15 cellular contexts compared by ENCODE assay signal in genomic region chr13:32504263-32504662, GRCh38.
"Had no signal": no experiment of that assay in that cellular context is flagged by ENCODE, and none has a peak within 500 bp of the region (broad histone marks: within the 10 kb centered on the region; RNA-seq: fewer than 3 reads in every experiment).

No MANE protein-coding gene starts in this region.

- H3K9me3 Mint-ChIP-seq: activated T-cell treated with anti-CD3 and anti-CD28 coated beads, Interleukin-2, amount 50 U/mL, for 24 hours; central memory CD8-positive, alpha-beta T cell; dendritic cell treated with granulocyte-macrophage colony-stimulating factor and Interleukin-4, amounts not matched to agents 40 ng/mL and 50 ng/mL, for 4 days; natural killer cell; stimulated activated naive CD8-positive, alpha-beta T cell treated with anti-CD3 and anti-CD28 coated beads, Interleukin-15, amount 100 ng/mL, for 72 hours had no signal

- H3K4me1 Mint-ChIP-seq: activated CD8-positive, alpha-beta memory T cell treated with anti-CD3 and anti-CD28 coated beads, Interleukin-2, amount 10 ng/mL, durations not matched to agents 7 days and 5 days; stimulated activated naive CD8-positive, alpha-beta T cell treated with anti-CD3 and anti-CD28 coated beads, Interleukin-15, amount 100 ng/mL, for 72 hours had no signal

- DNase-seq: activated CD4-positive, alpha-beta T cell treated with anti-CD3 and anti-CD28 coated beads, Interleukin-2, amount 50 U/mL, for 4 hours; activated CD8-positive, alpha-beta memory T cell treated with anti-CD3 and anti-CD28 coated beads, Interleukin-2, amount 10 ng/mL, durations not matched to agents 7 days and 5 days; activated gamma-delta T cell treated with Interleukin-2 at 50 U/mL for 16 hours; activated T-cell treated with anti-CD3 and anti-CD28 coated beads, Interleukin-2, amount 50 U/mL, for 24 hours; glutamatergic neuron; left cardiac atrium; mucosa of descending colon; natural killer cell; stimulated activated CD4-positive, alpha-beta T cell treated with anti-CD3 and anti-CD28 coated beads, Interleukin-15, amount 100 ng/mL, for 24 hours; stimulated activated CD4-positive, alpha-beta T cell treated with anti-CD3 and anti-CD28 coated beads, Interleukin-4, amount 100 ng/mL, for 24 hours; stimulated activated naive CD8-positive, alpha-beta T cell treated with anti-CD3 and anti-CD28 coated beads, Interleukin-15, amount 100 ng/mL, for 72 hours had no signal

- H3K4me3 ChIP-seq: mucosa of descending colon had no signal

- H3K4me3 Mint-ChIP-seq: activated CD8-positive, alpha-beta memory T cell treated with anti-CD3 and anti-CD28 coated beads, Interleukin-2, amount 10 ng/mL, durations not matched to agents 7 days and 5 days; activated T-cell treated with anti-CD3 and anti-CD28 coated beads, Interleukin-2, amount 50 U/mL, for 24 hours; central memory CD8-positive, alpha-beta T cell; dendritic cell treated with granulocyte-macrophage colony-stimulating factor and Interleukin-4, amounts not matched to agents 40 ng/mL and 50 ng/mL, for 4 days; natural killer cell; stimulated activated naive CD8-positive, alpha-beta T cell treated with anti-CD3 and anti-CD28 coated beads, Interleukin-15, amount 100 ng/mL, for 72 hours had no signal

- H3K9me3 ChIP-seq: mucosa of descending colon had no signal

- H3K27ac Mint-ChIP-seq: activated CD8-positive, alpha-beta memory T cell treated with anti-CD3 and anti-CD28 coated beads, Interleukin-2, amount 10 ng/mL, durations not matched to agents 7 days and 5 days; activated T-cell treated with anti-CD3 and anti-CD28 coated beads, Interleukin-2, amount 50 U/mL, for 24 hours; dendritic cell treated with granulocyte-macrophage colony-stimulating factor and Interleukin-4, amounts not matched to agents 40 ng/mL and 50 ng/mL, for 4 days; stimulated activated naive CD8-positive, alpha-beta T cell treated with anti-CD3 and anti-CD28 coated beads, Interleukin-15, amount 100 ng/mL, for 72 hours had no signal

- ATAC-seq: activated CD4-positive, CD25-positive, alpha-beta regulatory T cell treated with anti-CD3 and anti-CD28 coated beads, Interleukin-2, amount 50 U/mL, for 24 hours; activated CD8-positive, alpha-beta memory T cell treated with anti-CD3 and anti-CD28 coated beads, Interleukin-2, amount 10 ng/mL, durations not matched to agents 7 days and 5 days; esophagus mucosa; left cardiac atrium; mucosa of descending colon; natural killer cell; stimulated activated naive CD8-positive, alpha-beta T cell treated with anti-CD3 and anti-CD28 coated beads, Interleukin-15, amount 100 ng/mL, for 72 hours had no signal

- H3K36me3 Mint-ChIP-seq: natural killer cell had no signal

- H3K27me3 Mint-ChIP-seq: activated CD8-positive, alpha-beta memory T cell treated with anti-CD3 and anti-CD28 coated beads, Interleukin-2, amount 10 ng/mL, durations not matched to agents 7 days and 5 days; activated T-cell treated with anti-CD3 and anti-CD28 coated beads, Interleukin-2, amount 50 U/mL, for 24 hours; central memory CD8-positive, alpha-beta T cell; dendritic cell treated with granulocyte-macrophage colony-stimulating factor and Interleukin-4, amounts not matched to agents 40 ng/mL and 50 ng/mL, for 4 days; stimulated activated naive CD8-positive, alpha-beta T cell treated with anti-CD3 and anti-CD28 coated beads, Interleukin-15, amount 100 ng/mL, for 72 hours had no signal
